Comparison of ENCODE assay signal across 9 cellular contexts in genomic region chr1:167795810-167796740, GRCh38.
DNase-seq lines count a peak whose midpoint lies in the region; ATAC-seq and TF ChIP-seq lines count a peak whose summit lies in the region.
"Had no signal": no experiment of that assay in that cellular context is flagged by ENCODE, and none has a peak within 500 bp of the region (broad histone marks: within the 10 kb centered on the region; RNA-seq: fewer than 3 reads in every experiment).

No MANE protein-coding gene starts in this region.

- TF ChIP-seq POLR2A in Peyer's patch (IDR thresholded peaks at IDR 0.05), result no peak

- H2BK120ac ChIP-seq in trophoblast cell (ENCODE audit: insufficient read depth, low read length, poor library complexity), result no peak overlapping the region

- H3K27me3 ChIP-seq in BLaER1, result no peaks in the 10 kb centered on the region
- H3K27me3 ChIP-seq in Peyer's patch, result no peaks in the 10 kb centered on the region
- no peaks in the 10 kb centered on the region for H3K27me3 ChIP-seq in trophoblast cell (ENCODE audit: insufficient read depth, low read length)

- H3K79me2 ChIP-seq in trophoblast cell (ENCODE audit: control insufficient read depth, insufficient read depth, low read length, poor library complexity), result no peaks in the 10 kb centered on the region

- no peak overlapping the region for H2BK12ac ChIP-seq in trophoblast cell (ENCODE audit: low read length)

- H3K79me1 ChIP-seq in trophoblast cell (ENCODE audit: low read length), result peaks cover 2% of the 10 kb centered on the region

- H3K18ac ChIP-seq in trophoblast cell (ENCODE audit: low read length), result no peak overlapping the region

- H3K27ac ChIP-seq in BLaER1 (no peak overlapping the region), Peyer's patch (peak overlapping the region in 3 of 4 donors; percentile 18 to 56 (median 27)), trophoblast cell (ENCODE audit: low read depth, low read length) (peak overlapping the region; percentile 52)

- H3K36me3 ChIP-seq in BLaER1 (peaks cover 10% of the 10 kb centered on the region; the same call in 1 of the 2 replicates), Peyer's patch (no peaks in the 10 kb centered on the region), trophoblast cell (ENCODE audit: control insufficient read depth in 1 of 2, insufficient read depth in 2 of 2, low read length in 2 of 2) (peaks cover 11 to 17% of the 10 kb centered on the region in 2 experiments)

- H3K4ac ChIP-seq in trophoblast cell (ENCODE audit: low read depth, low read length), result no peak overlapping the region

- H3K4me2 ChIP-seq in BLaER1 (peak overlapping the region; percentile 48), trophoblast cell (ENCODE audit: low read length) (no peak overlapping the region)

- no peak overlapping the region for H2AK5ac ChIP-seq in trophoblast cell (ENCODE audit: low read length)

- DNase-seq in Peyer's patch (no peak), fibroblast of gingiva (ENCODE audit: low read depth) (peak; percentile 49), trophoblast cell (peak in 1 of 2 donors; percentile 67)
- DNase-seq in activated effector memory CD4-positive, alpha-beta T cell treated with anti-CD3 and anti-CD28 coated beads, Interleukin-2, amount 50 U/mL, for 16 hours, result no peak
- no peak for DNase-seq in activated CD8-positive, alpha-beta memory T cell treated with anti-CD3 and anti-CD28 coated beads, Interleukin-2, amount 50 U/mL, for 4 hours
- DNase-seq: NCI-H2171 treated with DMSO at 0.1 percent for 48 hours had no signal

- H3K4me3 ChIP-seq in BLaER1 (no peak overlapping the region), Peyer's patch (no peak overlapping the region), trophoblast cell (ENCODE audit: low read depth, low read length) (no peak overlapping the region)

- no peak overlapping the region for H3K14ac ChIP-seq in trophoblast cell (ENCODE audit: low read length)

- no CpG with 5 or more reads among the region's 10 CpGs for WGBS in trophoblast cell (ENCODE audit: extremely low coverage, insufficient coverage, insufficient read length)

- ATAC-seq in HG03442 (IDR thresholded peaks at IDR 0.05; ENCODE audit: unreplicated experiment) (no peak), HG02885 (IDR thresholded peaks at IDR 0.05; ENCODE audit: poor library complexity, unreplicated experiment) (no peak)

- peak overlapping the region; percentile 17 for H4K8ac ChIP-seq in trophoblast cell (ENCODE audit: low read depth, low read length)

- H2AFZ ChIP-seq in trophoblast cell (ENCODE audit: insufficient read depth, low read length, poor library complexity), result no peak overlapping the region

- peak overlapping the region; percentile 28 for H2BK5ac ChIP-seq in trophoblast cell (ENCODE audit: low read depth, low read length, poor library complexity)

- H3K9me3 ChIP-seq in BLaER1 (0 out of 2 replicates have a peak, but pooled peaks cover 3% of the 10 kb centered on the region), Peyer's patch (no peaks in the 10 kb centered on the region), trophoblast cell (ENCODE audit: insufficient read depth, low read depth, low read length) (no peaks in the 10 kb centered on the region)

- H4K20me1 ChIP-seq in BLaER1, result no peaks in the 10 kb centered on the region

- H4K91ac ChIP-seq in trophoblast cell (ENCODE audit: low read depth, low read length), result no peak overlapping the region

- no peak overlapping the region for H3K23ac ChIP-seq in trophoblast cell (ENCODE audit: low read length)

- H3K9ac ChIP-seq in BLaER1 (no peak overlapping the region), trophoblast cell (ENCODE audit: low read length) (no peak overlapping the region)

- H4K12ac ChIP-seq in trophoblast cell (ENCODE audit: low read depth, low read length), result no peak overlapping the region

- no peak for TF ChIP-seq CTCF in Peyer's patch (IDR thresholded peaks at IDR 0.05)

- H3K4me1 ChIP-seq in BLaER1 (peaks cover 41% of the 10 kb centered on the region), Peyer's patch (no peaks in the 10 kb centered on the region), trophoblast cell (ENCODE audit: control insufficient read depth in 1 of 2, insufficient read depth in 2 of 2, low read length in 2 of 2) (peaks cover 7 to 8% of the 10 kb centered on the region in 2 experiments)
